Comparison of ENCODE assay signal across 10 cellular contexts in the genomic region with DNA sequence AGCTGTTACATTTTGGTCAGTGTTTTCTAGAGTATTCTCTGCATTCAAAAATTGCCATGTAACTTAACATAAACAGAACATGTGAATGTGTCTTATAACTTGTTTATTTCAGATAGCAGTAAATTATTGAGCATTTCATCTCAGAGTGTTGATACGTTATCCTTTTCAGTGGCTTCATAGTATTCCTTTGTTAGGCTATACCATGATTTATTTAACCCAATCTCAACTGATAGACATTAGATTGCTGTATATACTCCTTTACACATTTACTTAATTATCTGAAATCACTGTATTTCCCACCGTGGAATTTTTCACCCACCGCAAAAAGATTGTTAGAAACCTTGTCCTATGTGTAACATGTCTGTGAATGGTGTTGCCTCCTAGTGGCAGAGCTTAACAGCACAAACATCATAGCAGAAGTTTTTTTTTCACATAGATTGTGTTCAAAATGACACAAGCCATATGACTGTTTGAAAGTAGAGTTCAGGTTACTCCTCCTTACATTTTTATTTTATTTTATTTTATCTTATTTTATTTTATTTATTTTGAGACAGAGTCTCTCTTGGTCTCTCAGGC. TPM values are rescaled to one million over a fixed set of nuclear protein-coding genes. Genes with fewer than 3 reads are reported as not detected.
DNase-seq lines count a peak whose midpoint lies in the region; ATAC-seq and TF ChIP-seq lines count a peak whose summit lies in the region.
"Had no signal": no experiment of that assay in that cellular context is flagged by ENCODE, and none has a peak within 500 bp of the region (broad histone marks: within the 10 kb centered on the region; RNA-seq: fewer than 3 reads in every experiment).

No MANE protein-coding gene starts in this region.

- H3K4me3 Mint-ChIP-seq in CD4-positive, alpha-beta memory T cell, result no peak overlapping the region

- H3K4me1 Mint-ChIP-seq in CD4-positive, alpha-beta memory T cell, result no peaks in the 10 kb centered on the region

- H3K9me2 ChIP-seq in OCI-LY7 (ENCODE audit: insufficient read depth, low read length), result no peaks in the 10 kb centered on the region

- no peak overlapping the region for H3K27ac Mint-ChIP-seq in CD4-positive, alpha-beta memory T cell

- no peaks in the 10 kb centered on the region for H3K9me3 Mint-ChIP-seq in CD4-positive, alpha-beta memory T cell

- CTCF ChIA-PET in OCI-LY7 (lab: Charles Lee; ENCODE audit: unreplicated experiment), result interaction anchor here (0.6 to 0.9 kb wide), 2 partner anchors 15 to 24 kb away, joined by 3 to 4 read pairs; no protein-coding TSS in a partner anchor
- CTCF ChIA-PET in CD4-positive, alpha-beta memory T cell (lab: Charles Lee; ENCODE audit: partially characterized antibody), result no interaction called here

- DNase-seq in OCI-LY7 (ENCODE audit: low spot score) (peak; percentile 21), fibroblast of lung (ENCODE audit: low read depth in 2 of 2) (peak in 1 of 2 donors; percentile 18), midbrain (lab: John Stamatoyannopoulos, UW) (no peak), cerebellar nuclear complex (lab: John Stamatoyannopoulos, UW) (no peak)
- no peak for DNase-seq in CD4-positive, alpha-beta memory T cell
- DNase-seq: activated CD4-positive, alpha-beta T cell treated with anti-CD3 and anti-CD28 coated beads, Interleukin-2, amount 50 U/mL, for 1 hour; NCI-H2029 treated with DMSO at 0.1 percent for 48 hours had no signal

- intact Hi-C loops in OCI-LY7 (cut with micrococcal nuclease; ENCODE audit: unreplicated experiment), result no loop called here
- intact Hi-C loops in CD4-positive, alpha-beta memory T cell (cut with micrococcal nuclease), result no loop called here

- H3K27ac ChIP-seq in 22Rv1, result no peak overlapping the region
- H3K27ac ChIP-seq in OCI-LY7 (ENCODE audit: low read depth, low read length, poor library complexity, severe bottlenecking), result no peak overlapping the region
- no peak overlapping the region for H3K27ac ChIP-seq in fibroblast of lung (ENCODE audit: insufficient read depth, low read length)
- no peak overlapping the region for H3K27ac ChIP-seq in CD4-positive, alpha-beta memory T cell (ENCODE audit: low read depth, low read length)

- H3K79me2 ChIP-seq in OCI-LY7 (ENCODE audit: insufficient read depth, low read depth, low read length), result no peaks in the 10 kb centered on the region
- H3K79me2 ChIP-seq in fibroblast of lung (ENCODE audit: control insufficient read depth, insufficient read depth, low read length), result no peaks in the 10 kb centered on the region

- H3K4me2 ChIP-seq in OCI-LY7 (ENCODE audit: low read length) (no peak overlapping the region), fibroblast of lung (ENCODE audit: extremely low read depth, insufficient read depth, low read length) (no peak overlapping the region)

- H4K20me1 ChIP-seq in OCI-LY7 (ENCODE audit: insufficient read depth, low read length) (no peaks in the 10 kb centered on the region), fibroblast of lung (ENCODE audit: control insufficient read depth, extremely low read depth, insufficient read depth, low read length) (no peaks in the 10 kb centered on the region)

- BruUV-seq in OCI-LY7 (replicated peaks; lab: Mats Ljungman, UMichigan), result no TSS peak

- no peak overlapping the region for H3K9ac ChIP-seq in fibroblast of lung (ENCODE audit: insufficient read depth, low read length)

- H3K36me3 Mint-ChIP-seq in CD4-positive, alpha-beta memory T cell, result peaks cover 33 to 52% of the 10 kb centered on the region in 2 donors

- H3K9me3 ChIP-seq in OCI-LY7 (ENCODE audit: low read length) (no peaks in the 10 kb centered on the region), fibroblast of lung (ENCODE audit: control insufficient read depth, insufficient read depth, low read depth, low read length) (no peaks in the 10 kb centered on the region)
- no peaks in the 10 kb centered on the region for H3K9me3 ChIP-seq in CD4-positive, alpha-beta memory T cell (ENCODE audit: control insufficient read depth in 1 of 2, low read length in 2 of 2)

- no peak overlapping the region for H3K4me3 ChIP-seq in OCI-LY7 (ENCODE audit: low read depth, low read length, poor library complexity, severe bottlenecking)
- H3K4me3 ChIP-seq in fibroblast of lung (replicated peaks in 1 of 4; ENCODE audit: control extremely low read depth in 1 of 4, insufficient read depth in 1 of 4, low read depth in 3 of 4, low read length in 4 of 4), result no peak overlapping the region
- H3K4me3 ChIP-seq in CD4-positive, alpha-beta memory T cell (ENCODE audit: low read length in 2 of 2), result no peak overlapping the region

- TF ChIP-seq CTCF in 22Rv1 (IDR thresholded peaks at IDR 0.05) (peak; percentile 75), GM12873 (IDR thresholded peaks at IDR 0.05; ENCODE audit: insufficient read depth, low read depth, low read length, missing control alignments) (peak; percentile 61), OCI-LY7 (conservative IDR thresholded peaks at IDR 0.05; ENCODE audit: low read length) (peak; percentile 79), fibroblast of lung (conservative IDR thresholded peaks at IDR 0.05 in 1 of 2, IDR thresholded peaks at IDR 0.05 in 1 of 2; ENCODE audit: low read depth in 1 of 2, low read length in 2 of 2) (peak; percentile 25 to 64)

- no peaks in the 10 kb centered on the region for H3K27me3 ChIP-seq in fibroblast of lung (ENCODE audit: control insufficient read depth, insufficient read depth, low read length)
- H3K27me3 ChIP-seq in CD4-positive, alpha-beta memory T cell (ENCODE audit: insufficient read depth, low read length), result no peaks in the 10 kb centered on the region

- H3K36me3 ChIP-seq in OCI-LY7 (ENCODE audit: insufficient read depth, low read length) (peaks cover 97% of the 10 kb centered on the region), fibroblast of lung (ENCODE audit: control insufficient read depth, insufficient read depth, low read length) (peaks cover 7% of the 10 kb centered on the region)
- H3K36me3 ChIP-seq in CD4-positive, alpha-beta memory T cell (ENCODE audit: insufficient read depth, low read length), result peaks cover 59% of the 10 kb centered on the region

- H3K4me1 ChIP-seq in OCI-LY7 (ENCODE audit: insufficient read depth, low read length, poor library complexity, severe bottlenecking), result no peaks in the 10 kb centered on the region
- H3K4me1 ChIP-seq in fibroblast of lung (ENCODE audit: control insufficient read depth, extremely low read depth, insufficient read depth, low read length), result peaks cover 1% of the 10 kb centered on the region
- no peaks in the 10 kb centered on the region for H3K4me1 ChIP-seq in CD4-positive, alpha-beta memory T cell (ENCODE audit: insufficient read depth, low read length)

- ATAC-seq in GM19463 (IDR thresholded peaks at IDR 0.05; ENCODE audit: unreplicated experiment), result no peak

- POLR2A ChIA-PET in OCI-LY7 (lab: Charles Lee), result no interaction called here
- POLR2A ChIA-PET in CD4-positive, alpha-beta memory T cell (lab: Charles Lee; ENCODE audit: partially characterized antibody), result no interaction called here

- H2AFZ ChIP-seq in OCI-LY7 (ENCODE audit: low read length), result no peak overlapping the region
- H2AFZ ChIP-seq in fibroblast of lung (ENCODE audit: low read length), result no peak overlapping the region

- no peaks in the 10 kb centered on the region for H3K27me3 Mint-ChIP-seq in CD4-positive, alpha-beta memory T cell

RNA-seq across cellular contexts. Expression of gene SLF2, which starts 21.4 kb away (rescaled TPM):
- total RNA-seq in OCI-LY7 (2014; rRNA removed; shearing (Covaris generic)), result 50.9 and 58.2 TPM in 2 replicates
- total RNA-seq in OCI-LY7 (2022) (52.1 and 52.3 TPM in 2 replicates), fibroblast of lung (32.5 and 34.9 TPM in 2 replicates)
- polyA plus RNA-seq in fibroblast of lung, result 11.1 and 16.6 TPM in 2 replicates
- 9.3 and 13.4 TPM in 2 replicates for polyA plus RNA-seq in fibroblast of lung (2012)
- polyA minus RNA-seq in fibroblast of lung (ENCODE audit: low replicate concordance), result 3.7 and 4.0 TPM in 2 replicates
- 10 to 100 TPM; 46.3 to 49.3 TPM for total RNA-seq in CD4-positive, alpha-beta memory T cell
- 10 to 100 TPM in 1 of 2 donors, 1 to 10 TPM in 1; 5.9 to 18.3 TPM for polyA plus RNA-seq in CD4-positive, alpha-beta memory T cell

RNA-seq across cellular contexts. Expression of gene SEMA4G, which starts 35.1 kb away (rescaled TPM):
- 0.41 TPM in 1 of 2 replicates, not detected in the other for total RNA-seq in OCI-LY7 (2014; rRNA removed; shearing (Covaris generic))
- total RNA-seq in OCI-LY7 (2022) (0.17 and 0.21 TPM in 2 replicates), fibroblast of lung (0.51 and 1.8 TPM in 2 replicates)
- 3.2 and 3.5 TPM in 2 replicates for polyA plus RNA-seq in fibroblast of lung
- 3.7 and 5.5 TPM in 2 replicates for polyA plus RNA-seq in fibroblast of lung (2012)
- polyA minus RNA-seq in fibroblast of lung (ENCODE audit: low replicate concordance), result 13.9 and 14.5 TPM in 2 replicates
- 1 to 10 TPM; 1.1 to 1.4 TPM for total RNA-seq in CD4-positive, alpha-beta memory T cell
- polyA plus RNA-seq in CD4-positive, alpha-beta memory T cell, result under 1 TPM in 1 of 2 donors, not detected in 1; 0.26 TPM

RNA-seq across cellular contexts. Expression of gene MRPL43, which starts 53.1 kb away (rescaled TPM):
- 51.9 and 56.2 TPM in 2 replicates for total RNA-seq in OCI-LY7 (2014; rRNA removed; shearing (Covaris generic))
- total RNA-seq in OCI-LY7 (2022) (49.8 and 53.8 TPM in 2 replicates), fibroblast of lung (54.4 and 61.4 TPM in 2 replicates)
- polyA plus RNA-seq in fibroblast of lung, result 62.1 and 87.5 TPM in 2 replicates
- 102 and 139 TPM in 2 replicates for polyA plus RNA-seq in fibroblast of lung (2012)
- polyA minus RNA-seq in fibroblast of lung (ENCODE audit: low replicate concordance), result 31.9 and 43.6 TPM in 2 replicates
- 10 to 100 TPM; 65.8 to 71.6 TPM for total RNA-seq in CD4-positive, alpha-beta memory T cell
- polyA plus RNA-seq in CD4-positive, alpha-beta memory T cell, result 100 to 1,000 TPM; 110 to 114 TPM

RNA-seq across cellular contexts. Expression of gene TWNK, which starts 53.2 kb away (rescaled TPM):
- 14.5 and 15.8 TPM in 2 replicates for total RNA-seq in OCI-LY7 (2014; rRNA removed; shearing (Covaris generic))
- total RNA-seq in OCI-LY7 (2022) (20.3 and 21.7 TPM in 2 replicates), fibroblast of lung (6.1 and 8.0 TPM in 2 replicates)
- 3.8 and 6.7 TPM in 2 replicates for polyA plus RNA-seq in fibroblast of lung
- 4.1 and 6.2 TPM in 2 replicates for polyA plus RNA-seq in fibroblast of lung (2012)
- polyA minus RNA-seq in fibroblast of lung (ENCODE audit: low replicate concordance), result 7.5 and 14.6 TPM in 2 replicates
- total RNA-seq in CD4-positive, alpha-beta memory T cell, result 10 to 100 TPM; 11.5 to 14.3 TPM
- 10 to 100 TPM in 1 of 2 donors, 1 to 10 TPM in 1; 5.0 to 10.3 TPM for polyA plus RNA-seq in CD4-positive, alpha-beta memory T cell
